Comparison of ENCODE assay signal across 13 cellular contexts in genomic region chr1:162145280-162145965, GRCh38.
DNase-seq lines count a peak whose midpoint lies in the region; ATAC-seq and TF ChIP-seq lines count a peak whose summit lies in the region.
"Had no signal": no experiment of that assay in that cellular context is flagged by ENCODE, and none has a peak within 500 bp of the region (broad histone marks: within the 10 kb centered on the region; RNA-seq: fewer than 3 reads in every experiment).

No MANE protein-coding gene starts in this region.

- no peak for ATAC-seq in GM19463 (IDR thresholded peaks at IDR 0.05; ENCODE audit: unreplicated experiment)

- H3K4me1 ChIP-seq in NT2/D1 (ENCODE audit: insufficient read depth, insufficient read length) (peaks cover 27% of the 10 kb centered on the region), testis (peaks cover 12% of the 10 kb centered on the region)
- H3K4me1 ChIP-seq: breast epithelium, left ventricle myocardium inferior, thyroid gland had no signal

- H3K4me3 ChIP-seq in NT2/D1 (ENCODE audit: insufficient read length, low read depth): no peak overlapping the region
- H3K4me3 ChIP-seq in testis: no peak overlapping the region
- H3K4me3 ChIP-seq: breast epithelium, left ventricle myocardium inferior, thyroid gland had no signal

- WGBS in testis, 2 donors: 66% methylated on average over 11 of the region's 11 CpGs

- DNase-seq in NCI-H1694 treated with DMSO at 0.1 percent for 48 hours (lab: John Stamatoyannopoulos, UW) (peak; percentile 34), NCI-H1694 (lab: John Stamatoyannopoulos, UW) (no peak), NT2/D1 (ENCODE audit: low read depth, low spot score) (peak; percentile 49), iPS-NIHi7 (ENCODE audit: extremely low spot score) (peak; percentile 41), superior temporal gyrus (ENCODE audit: extremely low spot score) (peak; percentile 50), testis (no peak)
- no peak for DNase-seq in activated CD4-positive, alpha-beta T cell treated with anti-CD3 and anti-CD28 coated beads, Interleukin-2, amount 50 U/mL, for 4 hours
- DNase-seq: DND-41, KBM-7, left ventricle myocardium inferior, thyroid gland had no signal

- no peak for TF ChIP-seq POLR2A in testis (IDR thresholded peaks at IDR 0.05)

- H3K27me3 ChIP-seq in NT2/D1 (ENCODE audit: insufficient read depth, insufficient read length): no peaks in the 10 kb centered on the region
- H3K27me3 ChIP-seq in testis: no peaks in the 10 kb centered on the region
- H3K27me3 ChIP-seq: breast epithelium, thyroid gland had no signal

- H3K36me3 ChIP-seq in NT2/D1 (ENCODE audit: insufficient read depth, insufficient read length, low read length) (no peaks in the 10 kb centered on the region), testis (ENCODE audit: low read depth, missing control alignments) (no peaks in the 10 kb centered on the region)
- H3K36me3 ChIP-seq: breast epithelium, left ventricle myocardium inferior, thyroid gland had no signal

- TF ChIP-seq CTCF in testis (IDR thresholded peaks at IDR 0.05): no peak

- H3K9me3 ChIP-seq in NT2/D1 (ENCODE audit: insufficient read depth, low read length): peaks cover 5% of the 10 kb centered on the region; the same call in 1 of the 2 replicates
- H3K9me3 ChIP-seq in testis: no peaks in the 10 kb centered on the region
- H3K9me3 ChIP-seq: breast epithelium, thyroid gland had no signal

- no peak overlapping the region for H3K27ac ChIP-seq in testis
- H3K27ac ChIP-seq: breast epithelium, left ventricle myocardium inferior, thyroid gland had no signal

- peak overlapping the region; percentile 69 for H3K9ac ChIP-seq in NT2/D1 (ENCODE audit: insufficient read length, low read depth)

- intact Hi-C loops in testis (cut with DNase I; ENCODE audit: low total_unique reads): no loop called here

Comparison
In these comparisons a context has a peak if more than half of its experiments do, and no peak if none do; other contexts are left out.
1. DNase-seq: peak in NCI-H1694 treated with DMSO at 0.1 percent for 48 hours (single experiment), NT2/D1 (single experiment), iPS-NIHi7 (single experiment) and superior temporal gyrus (single experiment); none in NCI-H1694 (single experiment), activated CD4-positive, alpha-beta T cell treated with anti-CD3 and anti-CD28 coated beads, Interleukin-2, amount 50 U/mL, for 4 hours (0 of 2) and testis (single experiment).